In the genomic region with DNA sequence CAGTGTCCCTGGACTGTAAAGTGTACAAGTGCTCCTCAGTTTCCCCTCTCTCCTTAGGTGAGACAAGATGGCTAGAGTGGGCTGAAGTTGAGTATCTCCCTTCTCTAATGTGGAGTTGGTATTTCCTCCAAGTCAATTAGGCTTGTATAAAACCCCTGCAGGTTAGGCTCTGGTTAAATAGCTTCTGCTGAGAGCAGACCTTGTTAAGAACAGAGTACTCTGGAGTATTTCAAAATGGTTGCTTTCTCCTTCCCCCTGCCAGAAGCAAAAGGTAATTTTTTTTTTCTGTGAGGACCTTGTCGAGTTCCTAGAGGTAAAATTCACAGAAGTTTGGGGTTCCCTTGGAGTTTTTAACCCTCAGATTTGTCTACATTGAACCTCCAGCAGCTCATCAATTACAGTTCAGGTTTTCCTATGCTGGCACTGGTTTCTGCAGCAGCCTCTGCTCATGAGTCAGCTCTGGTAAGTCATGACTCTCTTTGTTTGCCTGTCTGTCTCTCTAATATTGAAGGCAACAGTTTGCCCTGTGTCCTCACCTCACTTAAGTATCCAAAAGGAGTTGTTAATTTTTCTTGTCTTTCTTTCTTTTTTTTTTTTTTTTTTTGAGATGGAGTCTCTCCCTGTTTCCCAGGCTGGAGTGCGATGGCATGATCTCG, we compare ENCODE assay signal across 16 cellular contexts. TPM values are rescaled to one million over a fixed set of nuclear protein-coding genes. Genes with fewer than 3 reads are reported as not detected.
DNase-seq lines count a peak whose midpoint lies in the region; ATAC-seq and TF ChIP-seq lines count a peak whose summit lies in the region.
"Had no signal": no experiment of that assay in that cellular context is flagged by ENCODE, and none has a peak within 500 bp of the region (broad histone marks: within the 10 kb centered on the region; RNA-seq: fewer than 3 reads in every experiment).

No MANE protein-coding gene starts in this region.

- H3K36me3 ChIP-seq in Loucy (ENCODE audit: insufficient read depth, low read length) (no peaks in the 10 kb centered on the region), mammary epithelial cell (ENCODE audit: insufficient read depth, low read length) (no peaks in the 10 kb centered on the region)
- H3K36me3 ChIP-seq: esophagus muscularis mucosa, lower lobe of right lung, upper lobe of right lung had no signal

- H3K4me2 ChIP-seq in Loucy (ENCODE audit: low read depth, low read length, poor library complexity, severe bottlenecking) (no peak overlapping the region), mammary epithelial cell (ENCODE audit: insufficient read depth, low read depth, low read length) (no peak overlapping the region)

- H4K20me1 ChIP-seq in Loucy (ENCODE audit: insufficient read depth, low read length, poor library complexity, severe bottlenecking) (no peaks in the 10 kb centered on the region), mammary epithelial cell (ENCODE audit: insufficient read depth, low read length) (no peaks in the 10 kb centered on the region)

- H3K4me1 ChIP-seq in Loucy (ENCODE audit: insufficient read depth, low read length, poor library complexity, severe bottlenecking): peaks cover 22% of the 10 kb centered on the region
- H3K4me1 ChIP-seq in mammary epithelial cell (ENCODE audit: insufficient read depth, low read length): peaks cover 12% of the 10 kb centered on the region
- H3K4me1 ChIP-seq: esophagus muscularis mucosa, lower lobe of right lung, upper lobe of right lung had no signal

- H3K9ac ChIP-seq in Loucy (ENCODE audit: low read depth, low read length, poor library complexity, severe bottlenecking) (no peak overlapping the region), mammary epithelial cell (ENCODE audit: insufficient read depth, low read length) (no peak overlapping the region)

- H3K27ac ChIP-seq in mammary epithelial cell (ENCODE audit: insufficient read depth, low read depth, low read length): no peak overlapping the region
- H3K27ac ChIP-seq: esophagus muscularis mucosa, lower lobe of right lung, upper lobe of right lung had no signal

- dilution Hi-C loops in mammary epithelial cell (cut with HindIII; ENCODE audit: low sequenced_read_pairs): no loop called here

- BruUV-seq in mammary epithelial cell (replicated peaks; lab: Mats Ljungman, UMichigan): no TSS peak

- DNase-seq in AG09309 (ENCODE audit: low read depth): peak; percentile 25
- DNase-seq in mammary epithelial cell: peak; percentile 60
- peak; percentile 57 for DNase-seq in kidney tubule cell (ENCODE audit: low spot score)
- no peak for DNase-seq in RPMI8226
- no peak for DNase-seq in left lobe of liver (ENCODE audit: low spot score)
- DNase-seq: activated T-cell treated with anti-CD3 and anti-CD28 coated beads, Interleukin-2, amount 50 U/mL, for 48 hours; lower lobe of right lung; NCI-H1048; NCI-H2171 treated with DMSO at 0.1 percent for 48 hours; SIG-M5; T-helper 9 cell; upper lobe of right lung had no signal

- CTCF ChIA-PET in mammary epithelial cell (lab: Charles Lee; ENCODE audit: low non-redundant PET): no interaction called here

- ATAC-seq in GM18502 (IDR thresholded peaks at IDR 0.05; ENCODE audit: poor library complexity, unreplicated experiment) (no peak), HG03442 (IDR thresholded peaks at IDR 0.05; ENCODE audit: unreplicated experiment) (no peak), left lobe of liver (no peak)
- ATAC-seq: lower lobe of right lung, upper lobe of right lung had no signal

- no peak overlapping the region for H3K4me3 ChIP-seq in AG09309 (ENCODE audit: control insufficient read depth, low read depth, low read length)
- no peak overlapping the region for H3K4me3 ChIP-seq in Loucy (ENCODE audit: low read length, poor library complexity, severe bottlenecking)
- H3K4me3 ChIP-seq in mammary epithelial cell (replicated peaks in 1 of 3; ENCODE audit: insufficient read depth in 1 of 3, low read depth in 2 of 3, low read length in 3 of 3): no peak overlapping the region
- H3K4me3 ChIP-seq: esophagus muscularis mucosa, lower lobe of right lung, upper lobe of right lung had no signal

- intact Hi-C loops in mammary epithelial cell (cut with micrococcal nuclease): no loop called here

- whole genome bisulfite sequencing in mammary epithelial cell (ENCODE audit: low coverage, missing lambda C conversion rate): 80% methylated on average over 3 of the region's 3 CpGs

- no peaks in the 10 kb centered on the region for H3K9me2 ChIP-seq in Loucy (replicated peaks; ENCODE audit: low read depth, low read length)

- peaks cover 5% of the 10 kb centered on the region; the same call in 1 of the 2 replicates for H3F3A ChIP-seq in Loucy (ENCODE audit: low read depth)

- H3K9me3 ChIP-seq in Loucy (ENCODE audit: insufficient read depth, low read depth, low read length) (no peaks in the 10 kb centered on the region), mammary epithelial cell (replicated peaks; ENCODE audit: insufficient read depth, low read length) (peaks cover 2% of the 10 kb centered on the region)
- H3K9me3 ChIP-seq: esophagus muscularis mucosa, upper lobe of right lung had no signal

- in situ Hi-C loops in mammary epithelial cell (cut with MboI; ENCODE audit: low sequenced_read_pairs in 2 of 2): no loop called here

- H2AFZ ChIP-seq in Loucy (ENCODE audit: low read length): peak overlapping the region; percentile 72; the same call in 1 of the 2 replicates
- peak overlapping the region; percentile 4 for H2AFZ ChIP-seq in mammary epithelial cell (ENCODE audit: low read depth, low read length)

- H3K79me2 ChIP-seq in Loucy (ENCODE audit: insufficient read depth, low read length) (no peaks in the 10 kb centered on the region), mammary epithelial cell (ENCODE audit: insufficient read depth, low read length) (no peaks in the 10 kb centered on the region)

- no peaks in the 10 kb centered on the region for H3K27me3 ChIP-seq in Loucy (ENCODE audit: insufficient read depth, low read length, poor library complexity, severe bottlenecking)
- H3K27me3 ChIP-seq in mammary epithelial cell (ENCODE audit: insufficient read depth, low read length): no peaks in the 10 kb centered on the region
- H3K27me3 ChIP-seq: esophagus muscularis mucosa, upper lobe of right lung had no signal

- TF ChIP-seq CTCF in AG09309 (IDR thresholded peaks at IDR 0.05; ENCODE audit: control insufficient read depth, insufficient read depth, low read depth, low read length, missing control alignments) (no peak), Loucy (conservative IDR thresholded peaks at IDR 0.05; ENCODE audit: low read length) (no peak), mammary epithelial cell (conservative IDR thresholded peaks at IDR 0.05 in 1 of 2, IDR thresholded peaks at IDR 0.05 in 1 of 2; ENCODE audit: extremely low read depth in 1 of 2, insufficient read depth in 1 of 2, low read depth in 1 of 2, low read length in 2 of 2) (no peak)

RNA-seq across cellular contexts. Expression of a gene that starts 27.8 kb away (rescaled TPM):
- total RNA-seq in mammary epithelial cell (10 to 100 TPM; 92.4 to 96.0 TPM), left lobe of liver (3.1 TPM)
- 74.1 TPM for polyA plus RNA-seq in mammary epithelial cell
- 45.6 TPM for polyA minus RNA-seq in mammary epithelial cell

RNA-seq across cellular contexts. Expression of a gene that starts 58.6 kb away (rescaled TPM):
- 10 to 100 TPM; 36.7 to 99.1 TPM for total RNA-seq in mammary epithelial cell
- polyA plus RNA-seq in mammary epithelial cell: 41.0 TPM
- 21.6 TPM for polyA minus RNA-seq in mammary epithelial cell
- 18.7 TPM for total RNA-seq in left lobe of liver

Comparison
In these comparisons a context has a peak if more than half of its experiments do, and no peak if none do; other contexts are left out.
1. DNase-seq: peak in AG09309 (single experiment), mammary epithelial cell (single experiment) and kidney tubule cell (single experiment); none in RPMI8226 (single experiment) and left lobe of liver (single experiment).
2. RNA of a gene that starts 27.8 kb away (total RNA-seq): 92.4 to 96.0 TPM in mammary epithelial cell; 3.1 TPM in left lobe of liver (single experiment); every median in the first group is over 10 times any median in the second.